In genomic region chr12:115508990-115509389, GRCh38 we compare ENCODE assay signal across 21 cellular contexts.
A peak's percentile ranks its signal among the peaks of the same experiment; 100 is the strongest.
DNase-seq lines count a peak whose midpoint lies in the region; ATAC-seq, FAIRE-seq and TF ChIP-seq lines count a peak whose summit lies in the region.
"Had no signal": no experiment of that assay in that cellular context is flagged by ENCODE, and none has a peak within 500 bp of the region (broad histone marks: within the 10 kb centered on the region; RNA-seq: fewer than 3 reads in every experiment).

No MANE protein-coding gene starts in this region.

- H3K9me3 ChIP-seq in HUES48 (ENCODE audit: control insufficient read depth, insufficient read depth, low read length) (0 out of 2 replicates have a peak, but pooled peaks cover 5% of the 10 kb centered on the region), H1 (ENCODE audit: insufficient read depth in 2 of 2, low read depth in 1 of 2, low read length in 1 of 2) (peaks cover 5 to 7% of the 10 kb centered on the region in 2 experiments), neural progenitor cell (ENCODE audit: low read depth) (no peaks in the 10 kb centered on the region)
- H3K9me3 ChIP-seq: HAP-1 had no signal

- no peak overlapping the region for H3K14ac ChIP-seq in H1 (ENCODE audit: insufficient read length)

- peaks cover 70% of the 10 kb centered on the region for H3K4me1 Mint-ChIP-seq in WTC11
- H3K4me1 Mint-ChIP-seq in neural progenitor cell: peaks cover 49% of the 10 kb centered on the region
- H3K4me1 Mint-ChIP-seq: CD4-positive, alpha-beta memory T cell had no signal

- no peaks in the 10 kb centered on the region; the same call in 1 of the 2 replicates for H3K23me2 ChIP-seq in H1 (ENCODE audit: low read depth, low read length)

- H3F3A ChIP-seq in neural progenitor cell (ENCODE audit: low read depth): peaks cover 9% of the 10 kb centered on the region

- H4K8ac ChIP-seq in H1 (ENCODE audit: extremely low read depth, insufficient read depth, low read length): no peak overlapping the region

- H2BK120ac ChIP-seq in H1 (replicated peaks; ENCODE audit: low read depth, low read length): peak overlapping the region; percentile 25

- H3K27ac Mint-ChIP-seq in WTC11 (no peak overlapping the region), neural progenitor cell (no peak overlapping the region)
- H3K27ac Mint-ChIP-seq: CD4-positive, alpha-beta memory T cell; HFFc6 had no signal

- TF ChIP-seq RAD21 in H1 (IDR thresholded peaks at IDR 0.05 in 1 of 2, conservative IDR thresholded peaks at IDR 0.05 in 1 of 2; ENCODE audit: low read depth in 2 of 2, low read length in 2 of 2): no peak

- peak overlapping the region; percentile 95 for H2BK12ac ChIP-seq in H1 (ENCODE audit: low read depth, low read length)

- H3K9ac ChIP-seq in HUES48 (ENCODE audit: low read depth, low read length): no peak overlapping the region
- H3K9ac ChIP-seq in H1 (replicated peaks in 1 of 4; ENCODE audit: extremely low read depth in 1 of 4, low read depth in 3 of 4, low read length in 3 of 4): no peak overlapping the region; a peak in 1 of 7 replicates
- H3K9ac ChIP-seq in neural progenitor cell: no peak overlapping the region
- H3K9ac ChIP-seq: GM23248 had no signal

- H3K9me3 Mint-ChIP-seq in WTC11 (peaks cover 18% of the 10 kb centered on the region), neural progenitor cell (peaks cover 13% of the 10 kb centered on the region)
- H3K9me3 Mint-ChIP-seq: HFFc6 had no signal

- no peak for FAIRE-seq in H1 (lab: Jason Lieb, UNC)
- FAIRE-seq: GM12891, GM18507, H54 had no signal

- H3K27me3 Mint-ChIP-seq in WTC11 (ENCODE audit: low read depth): peaks cover 93% of the 10 kb centered on the region
- H3K27me3 Mint-ChIP-seq in neural progenitor cell (ENCODE audit: insufficient read depth, low read depth): peaks cover 12% of the 10 kb centered on the region
- H3K27me3 Mint-ChIP-seq: CD4-positive, alpha-beta memory T cell had no signal

- H2BK15ac ChIP-seq in H1 (ENCODE audit: low read length): peak overlapping the region; percentile 67; the same call in 1 of the 2 replicates

- no peaks in the 10 kb centered on the region for H3K79me2 ChIP-seq in H1 (ENCODE audit: control insufficient read depth in 1 of 2, insufficient read depth in 2 of 2, low read length in 2 of 2)
- H3K79me2 ChIP-seq in neural progenitor cell (ENCODE audit: low read depth): no peaks in the 10 kb centered on the region

- no peak overlapping the region for H2BK5ac ChIP-seq in H1 (ENCODE audit: low read depth, low read length)

- H3K4ac ChIP-seq in H1 (replicated peaks; ENCODE audit: insufficient read length, low read depth, low read length): no peak overlapping the region

- CTCF ChIA-PET in WTC11 (lab: Charles Lee) (no interaction called here), H1 (lab: Charles Lee; ENCODE audit: partially characterized antibody) (no interaction called here)

- H3K36me3 ChIP-seq in HUES48 (ENCODE audit: control insufficient read depth, insufficient read depth, low read length) (no peaks in the 10 kb centered on the region), H1 (ENCODE audit: control insufficient read depth in 2 of 4, insufficient read depth in 4 of 4, low read length in 3 of 4) (no peaks in the 10 kb centered on the region; a peak in 1 of 8 replicates), neural progenitor cell (no peaks in the 10 kb centered on the region)
- H3K36me3 ChIP-seq: HAP-1 had no signal

- TF ChIP-seq CTCF in WTC11 (IDR thresholded peaks at IDR 0.05) (no peak), H1 (IDR thresholded peaks at IDR 0.05; ENCODE audit: control extremely low read depth in 1 of 3, insufficient read depth in 1 of 3, low read depth in 1 of 3, low read length in 3 of 3) (no peak), neural progenitor cell (IDR thresholded peaks at IDR 0.05) (no peak)

- H3K4me3 Mint-ChIP-seq in WTC11: no peak overlapping the region
- H3K4me3 Mint-ChIP-seq in neural progenitor cell: no peak overlapping the region
- H3K4me3 Mint-ChIP-seq: CD4-positive, alpha-beta memory T cell; HFFc6 had no signal

- no peak for ATAC-seq in WTC11

- no peak overlapping the region for H3K56ac ChIP-seq in H1 (replicated peaks; ENCODE audit: insufficient read length, low read depth, low read length)

- peaks cover 42% of the 10 kb centered on the region for H3K4me1 ChIP-seq in HUES48 (ENCODE audit: control insufficient read depth, insufficient read depth, low read length)
- H3K4me1 ChIP-seq in H1 (replicated peaks in 1 of 4; ENCODE audit: control insufficient read depth in 3 of 4, insufficient read depth in 4 of 4, low read length in 3 of 4): peaks cover 12 to 30% (median 24%) of the 10 kb centered on the region in 4 experiments; a peak in 6 of 7 replicates
- H3K4me1 ChIP-seq in neural progenitor cell: peaks cover 19% of the 10 kb centered on the region

- H3K27ac ChIP-seq in HUES48 (ENCODE audit: low read depth, low read length): peak overlapping the region; percentile 88
- no peak overlapping the region for H3K27ac ChIP-seq in H1 (ENCODE audit: low read depth, low read length)
- peak overlapping the region; percentile 67 for H3K27ac ChIP-seq in temporal lobe (ENCODE audit: low read depth, low read length)
- no peak overlapping the region for H3K27ac ChIP-seq in neural progenitor cell
- H3K27ac ChIP-seq: GM23248 had no signal

- H2BK20ac ChIP-seq in H1 (ENCODE audit: low read length): peak overlapping the region; percentile 67

- POLR2A ChIA-PET in WTC11 (lab: Charles Lee): no interaction called here
- POLR2A ChIA-PET in H1 (lab: Charles Lee; ENCODE audit: partially characterized antibody): no interaction called here

- no peak overlapping the region for H4K5ac ChIP-seq in H1 (ENCODE audit: insufficient read length, low read depth, low read length)

- H4K20me1 ChIP-seq in H1 (replicated peaks in 1 of 2; ENCODE audit: control insufficient read depth in 1 of 2, insufficient read depth in 2 of 2, low read length in 2 of 2) (no peaks in the 10 kb centered on the region), neural progenitor cell (ENCODE audit: low read depth) (peaks cover 15% of the 10 kb centered on the region)

- no peak overlapping the region for H4K91ac ChIP-seq in H1 (replicated peaks; ENCODE audit: insufficient read length, low read length)

- H2AFZ ChIP-seq in H1 (ENCODE audit: low read length): no peak overlapping the region
- H2AFZ ChIP-seq in neural progenitor cell (replicated peaks): no peak overlapping the region
- H2AFZ ChIP-seq: GM23248 had no signal

- no peak for TF ChIP-seq EP300 in H1 (IDR thresholded peaks at IDR 0.05; ENCODE audit: borderline replicate concordance in 1 of 2, low read depth in 2 of 2, low read length in 2 of 2)

- 92% methylated on average over 4 of the region's 4 CpGs; no CpG with 5 or more reads in 1 of the 2 experiments for WGBS in H1 (ENCODE audit: extremely low coverage in 1 of 2, insufficient coverage in 1 of 2, insufficient read length in 1 of 2, insufficient replicate concordance in 2 of 2, low coverage in 1 of 2, low lambda C conversion rate in 2 of 2, missing lambda C conversion rate in 1 of 2), 2 experiments

- peak overlapping the region; percentile 100 for H2AK5ac ChIP-seq in H1 (ENCODE audit: low read depth, low read length)

- no peak for TF ChIP-seq POLR2A in H1 (IDR thresholded peaks at IDR 0.05; ENCODE audit: control extremely low read depth in 1 of 2, low read depth in 2 of 2, low read length in 2 of 2)

- peak overlapping the region; percentile 79; the same call in 1 of the 2 replicates for H3K18ac ChIP-seq in H1 (ENCODE audit: extremely low read depth, low read length)

- H3K4me2 ChIP-seq in H1 (ENCODE audit: insufficient read depth in 1 of 2, low read depth in 2 of 2, low read length in 2 of 2) (peak overlapping the region in 1 of 2 experiments; percentile 62; a peak in 1 of 4 replicates), neural progenitor cell (no peak overlapping the region)

- H3K36me3 Mint-ChIP-seq in WTC11 (peaks cover 15% of the 10 kb centered on the region), neural progenitor cell (peaks cover 2% of the 10 kb centered on the region)
- H3K36me3 Mint-ChIP-seq: CD4-positive, alpha-beta memory T cell had no signal

- DNase-seq in WTC11 (ENCODE audit: low spot score): no peak
- no peak for DNase-seq in H1 (ENCODE audit: low read depth in 1 of 2, low spot score in 2 of 2)
- no peak for DNase-seq in foreskin melanocyte
- DNase-seq in neural progenitor cell (ENCODE audit: low spot score): no peak
- no peak for DNase-seq in globus pallidus (ENCODE audit: low spot score)
- DNase-seq in germinal center (ENCODE audit: low spot score): no peak
- DNase-seq: C1 segment of cervical spinal cord; Calu3; CD4-positive, alpha-beta memory T cell; COR-L47; DMS53; DMS79 treated with DMSO at 0.1 percent for 48 hours; GF-D8; GM23248; HFFc6 had no signal

- H3K27me3 ChIP-seq in HUES48 (ENCODE audit: control insufficient read depth, insufficient read depth, low read length) (peaks cover 25% of the 10 kb centered on the region; the same call in 1 of the 2 replicates), H1 (replicated peaks in 1 of 4; ENCODE audit: control insufficient read depth in 3 of 4, extremely low read depth in 1 of 4, insufficient read depth in 3 of 4, low read length in 3 of 4) (peaks cover 0 to 23% (median 18%) of the 10 kb centered on the region in 4 experiments; a peak in 6 of 7 replicates), neural progenitor cell (peaks cover 49% of the 10 kb centered on the region)

- H3K4me3 ChIP-seq in HUES48 (ENCODE audit: low read depth, low read length) (no peak overlapping the region), H1 (ENCODE audit: extremely low read depth in 1 of 4, insufficient read depth in 2 of 4, low read depth in 3 of 4, low read length in 4 of 4) (no peak overlapping the region), neural progenitor cell (no peak overlapping the region)
- H3K4me3 ChIP-seq: GM23248, HAP-1 had no signal

- H3K79me1 ChIP-seq in H1 (ENCODE audit: low read depth, low read length): no peaks in the 10 kb centered on the region

- no peak overlapping the region for H3K23ac ChIP-seq in H1 (ENCODE audit: insufficient read length)

TF ChIP-seq in WTC11, 78 proteins besides CTCF, POLR2A, EP300 and RAD21 (continues in another document):
- no peak for TF ChIP-seq E2F5 (CRISPR knock-in tag; IDR thresholded peaks at IDR 0.05)

TF ChIP-seq in H1, 55 proteins besides CTCF, POLR2A, EP300 and RAD21 (continues in another document):
- no peak for TF ChIP-seq ASH2L (IDR thresholded peaks at IDR 0.05; ENCODE audit: low read length)
- TF ChIP-seq TAF7 (optimal IDR thresholded peaks at IDR 0.05; ENCODE audit: borderline replicate concordance, low read depth, low read length): no peak
- TF ChIP-seq CTBP2 (IDR thresholded peaks at IDR 0.05; ENCODE audit: borderline replicate concordance, insufficient read depth, insufficient read length, low read length): no peak

Comparison
In these comparisons a context has a peak if more than half of its experiments do, and no peak if none do; other contexts are left out.
1. H3K27ac ChIP-seq: peak in HUES48 (single experiment) and temporal lobe (single experiment); none in H1 (single experiment) and neural progenitor cell (single experiment).